Comparison of ENCODE assay signal across 8 cellular contexts in the genomic region with DNA sequence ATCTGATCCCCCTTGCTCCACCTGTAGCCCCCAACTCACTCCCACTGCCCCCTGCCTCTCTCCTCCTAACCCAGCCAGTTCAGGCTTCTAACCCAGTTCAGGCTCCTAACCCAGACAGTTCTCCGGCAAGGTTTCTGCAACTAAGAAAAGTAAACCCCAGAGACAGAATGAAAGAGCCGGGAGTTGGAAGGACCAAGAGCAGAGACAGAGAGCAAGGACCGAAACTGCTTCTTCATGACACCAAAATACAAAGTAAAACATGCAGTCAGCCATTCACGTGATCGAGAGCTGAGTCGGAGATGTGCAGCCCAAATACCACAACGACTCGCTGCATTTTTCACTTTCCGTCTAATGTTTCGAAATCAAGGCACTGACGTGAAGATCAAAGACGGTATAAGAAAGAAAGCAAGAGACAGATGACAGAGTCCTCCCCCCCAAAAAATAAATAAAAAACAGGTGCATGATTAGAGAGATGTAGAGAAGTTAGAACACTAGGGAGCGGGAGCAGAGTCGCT. TPM values are rescaled to one million over a fixed set of nuclear protein-coding genes. Genes with fewer than 3 reads are reported as not detected.
A peak's percentile ranks its signal among the peaks of the same experiment; 100 is the strongest.
DNase-seq lines count a peak whose midpoint lies in the region; ATAC-seq and TF ChIP-seq lines count a peak whose summit lies in the region.

No MANE protein-coding gene starts in this region.

- H3K4me1 ChIP-seq in testis (peaks cover 10% of the 10 kb centered on the region), HAP-1 (peaks cover 8% of the 10 kb centered on the region)

- H3K9me3 ChIP-seq in KOPT-K1 (ENCODE audit: insufficient read depth, low read length, poor library complexity, severe bottlenecking): no peaks in the 10 kb centered on the region
- no peaks in the 10 kb centered on the region for H3K9me3 ChIP-seq in testis
- no peaks in the 10 kb centered on the region for H3K9me3 ChIP-seq in HAP-1

- peak; percentile 56 for ATAC-seq in GM19395 (IDR thresholded peaks at IDR 0.05; ENCODE audit: unreplicated experiment)

- 62 to 74% methylated on average over 14 of the region's 14 CpGs for WGBS in testis, 2 donors

- no peaks in the 10 kb centered on the region for H3K27me3 ChIP-seq in testis
- no peaks in the 10 kb centered on the region; the same call in 1 of the 2 replicates for H3K27me3 ChIP-seq in HAP-1 (ENCODE audit: low read depth)

- peaks cover 58% of the 10 kb centered on the region for H3K4me1 Mint-ChIP-seq in activated T-helper 2 cell treated with anti-CD3 and anti-CD28 coated beads, Interferon-gamma antibody, Interleukin-2, Interleukin-4, amounts not matched to agents 10 μg/mL and 5 μg/mL and 100 μg/mL, durations not matched to agents 14 hours and 24 hours and 36 hours (ENCODE audit: low read depth)

- no peak for TF ChIP-seq POLR2A in testis (IDR thresholded peaks at IDR 0.05)

- no peaks in the 10 kb centered on the region for H3K9me3 Mint-ChIP-seq in activated T-helper 2 cell treated with anti-CD3 and anti-CD28 coated beads, Interferon-gamma antibody, Interleukin-2, Interleukin-4, amounts not matched to agents 10 μg/mL and 5 μg/mL and 100 μg/mL, durations not matched to agents 14 hours and 24 hours and 36 hours

- peak; percentile 6 for DNase-seq in AG10803 (ENCODE audit: low read depth)
- peak; percentile 64 for DNase-seq in activated T-helper 2 cell treated with anti-CD3 and anti-CD28 coated beads, Interferon-gamma antibody, Interleukin-2, Interleukin-4, amounts not matched to agents 10 μg/mL and 5 μg/mL and 100 μg/mL, durations not matched to agents 14 hours and 24 hours and 36 hours (ENCODE audit: low spot score)
- DNase-seq in medulla oblongata (ENCODE audit: extremely low spot score): peak; percentile 82
- no peak for DNase-seq in testis
- no peak for DNase-seq in NCI-H187 (lab: John Stamatoyannopoulos, UW)
- no peak for DNase-seq in HAP-1 (ENCODE audit: low spot score in 2 of 2)

- H3K4me3 Mint-ChIP-seq in activated T-helper 2 cell treated with anti-CD3 and anti-CD28 coated beads, Interferon-gamma antibody, Interleukin-2, Interleukin-4, amounts not matched to agents 10 μg/mL and 5 μg/mL and 100 μg/mL, durations not matched to agents 14 hours and 24 hours and 36 hours (ENCODE audit: low read depth): peak overlapping the region; percentile 87

- peaks cover 84% of the 10 kb centered on the region for H3K36me3 Mint-ChIP-seq in activated T-helper 2 cell treated with anti-CD3 and anti-CD28 coated beads, Interferon-gamma antibody, Interleukin-2, Interleukin-4, amounts not matched to agents 10 μg/mL and 5 μg/mL and 100 μg/mL, durations not matched to agents 14 hours and 24 hours and 36 hours (ENCODE audit: low read depth)

- in situ Hi-C loops in HAP-1 (cut with MboI; ENCODE audit: low sequenced_read_pairs): no loop called here

- intact Hi-C loops in activated T-helper 2 cell treated with anti-CD3 and anti-CD28 coated beads, Interferon-gamma antibody, Interleukin-2, Interleukin-4, amounts not matched to agents 10 μg/mL and 5 μg/mL and 100 μg/mL, durations not matched to agents 14 hours and 24 hours and 36 hours (cut with micrococcal nuclease): loop anchor here (1.0 to 5.0 kb wide), 7 partner anchors 15 to 450 kb away; partner anchors contain the start of genes JAML and KMT2A
- intact Hi-C loops in testis (cut with DNase I; ENCODE audit: low total_unique reads): no loop called here

- TF ChIP-seq CTCF in AG10803 (conservative IDR thresholded peaks at IDR 0.05; ENCODE audit: low read length) (no peak), testis (IDR thresholded peaks at IDR 0.05) (no peak)

- H3K27ac Mint-ChIP-seq in activated T-helper 2 cell treated with anti-CD3 and anti-CD28 coated beads, Interferon-gamma antibody, Interleukin-2, Interleukin-4, amounts not matched to agents 10 μg/mL and 5 μg/mL and 100 μg/mL, durations not matched to agents 14 hours and 24 hours and 36 hours: peak overlapping the region; percentile 90

- H3K27ac ChIP-seq in KOPT-K1 (ENCODE audit: low read depth, low read length, poor library complexity, severe bottlenecking) (peak overlapping the region; percentile 8), testis (peak overlapping the region; percentile 19 to 47)

- no peaks in the 10 kb centered on the region for H3K36me3 ChIP-seq in KOPT-K1 (ENCODE audit: insufficient read depth, low read length)
- H3K36me3 ChIP-seq in testis (ENCODE audit: low read depth, missing control alignments): no peaks in the 10 kb centered on the region
- H3K36me3 ChIP-seq in HAP-1 (replicated peaks): no peaks in the 10 kb centered on the region

- no peaks in the 10 kb centered on the region for H3K27me3 Mint-ChIP-seq in activated T-helper 2 cell treated with anti-CD3 and anti-CD28 coated beads, Interferon-gamma antibody, Interleukin-2, Interleukin-4, amounts not matched to agents 10 μg/mL and 5 μg/mL and 100 μg/mL, durations not matched to agents 14 hours and 24 hours and 36 hours (ENCODE audit: low read depth)

- H3K4me3 ChIP-seq in AG10803 (ENCODE audit: low read length) (no peak overlapping the region), testis (peak overlapping the region; percentile 12 to 63), HAP-1 (no peak overlapping the region)

RNA-seq across cellular contexts. Expression of gene IL10RA, which starts 0.8 kb away (rescaled TPM):
- total RNA-seq in activated T-helper 2 cell treated with anti-CD3 and anti-CD28 coated beads, Interferon-gamma antibody, Interleukin-2, Interleukin-4, amounts not matched to agents 10 μg/mL and 5 μg/mL and 100 μg/mL, durations not matched to agents 14 hours and 24 hours and 36 hours: 144 and 147 TPM in 2 replicates
- 1 to 10 TPM; 3.6 to 7.6 TPM for total RNA-seq in testis
- polyA plus RNA-seq in testis (ENCODE audit: insufficient read depth, low read depth, low replicate concordance): 12.8 TPM

RNA-seq across cellular contexts. Expression of gene TMPRSS13, which starts 57.8 kb away (rescaled TPM):
- total RNA-seq in activated T-helper 2 cell treated with anti-CD3 and anti-CD28 coated beads, Interferon-gamma antibody, Interleukin-2, Interleukin-4, amounts not matched to agents 10 μg/mL and 5 μg/mL and 100 μg/mL, durations not matched to agents 14 hours and 24 hours and 36 hours: 2.7 and 5.3 TPM in 2 replicates
- under 1 TPM; 0.74 to 0.87 TPM for total RNA-seq in testis
- polyA plus RNA-seq in testis (ENCODE audit: insufficient read depth, low read depth, low replicate concordance): 0.91 TPM

Comparison
In these comparisons a context has a peak if more than half of its experiments do, and no peak if none do; other contexts are left out.
1. DNase-seq: peak in AG10803 (single experiment), activated T-helper 2 cell treated with anti-CD3 and anti-CD28 coated beads, Interferon-gamma antibody, Interleukin-2, Interleukin-4, amounts not matched to agents 10 μg/mL and 5 μg/mL and 100 μg/mL, durations not matched to agents 14 hours and 24 hours and 36 hours (single experiment) and medulla oblongata (single experiment); none in testis (single experiment), NCI-H187 (0 of 2) and HAP-1 (0 of 2).
2. H3K4me3 ChIP-seq: peak in testis (2 of 2); none in AG10803 (single experiment) and HAP-1 (single experiment).
3. RNA of gene IL10RA, which starts 0.8 kb away (total RNA-seq): 144 to 147 TPM in activated T-helper 2 cell treated with anti-CD3 and anti-CD28 coated beads, Interferon-gamma antibody, Interleukin-2, Interleukin-4, amounts not matched to agents 10 μg/mL and 5 μg/mL and 100 μg/mL, durations not matched to agents 14 hours and 24 hours and 36 hours; 3.6 to 7.6 TPM in testis; every median in the first group is over 10 times any median in the second.